Comparison of ENCODE assay signal across 17 cellular contexts in genomic region chr20:64241061-64241460, GRCh38. TPM values are rescaled to one million over a fixed set of nuclear protein-coding genes. Genes with fewer than 3 reads are reported as not detected.
DNase-seq lines count a peak whose midpoint lies in the region; FAIRE-seq and TF ChIP-seq lines count a peak whose summit lies in the region.
"Had no signal": no experiment of that assay in that cellular context is flagged by ENCODE, and none has a peak within 500 bp of the region (broad histone marks: within the 10 kb centered on the region; RNA-seq: fewer than 3 reads in every experiment).

No MANE protein-coding gene starts in this region.

- H3K9me3 ChIP-seq in neuronal stem cell (replicated peaks in 1 of 2; ENCODE audit: control insufficient read depth in 2 of 2, insufficient read depth in 1 of 2, low read depth in 1 of 2, low read length in 2 of 2) (peaks cover 6 to 12% of the 10 kb centered on the region in 2 donors), endodermal cell (ENCODE audit: control insufficient read depth, low read length) (no peaks in the 10 kb centered on the region)

- H3K27ac ChIP-seq in neuronal stem cell (replicated peaks; ENCODE audit: low read length) (no peak overlapping the region), endodermal cell (ENCODE audit: low read depth, low read length) (no peak overlapping the region)
- H3K27ac ChIP-seq: C4-2B, KMS-11 had no signal

- H3K4me3 ChIP-seq in neuronal stem cell (ENCODE audit: low read length in 2 of 2) = no peak overlapping the region
- H3K4me3 ChIP-seq in endodermal cell (ENCODE audit: low read length) = no peak overlapping the region
- H3K4me3 ChIP-seq: GM23338 had no signal

- no peak overlapping the region for H3K4ac ChIP-seq in neuronal stem cell (ENCODE audit: low read length)

- no peak overlapping the region for H2AFZ ChIP-seq in neuronal stem cell (ENCODE audit: low read length)
- H2AFZ ChIP-seq: GM23338 had no signal

- no peak overlapping the region for H3K9ac ChIP-seq in neuronal stem cell (ENCODE audit: low read depth, low read length, poor library complexity)
- no peak overlapping the region for H3K9ac ChIP-seq in endodermal cell (ENCODE audit: extremely low read depth, low read length, poor library complexity, severe bottlenecking)
- H3K9ac ChIP-seq: KMS-11 had no signal

- H3K4me1 Mint-ChIP-seq in endodermal cell = no peaks in the 10 kb centered on the region
- H3K4me1 Mint-ChIP-seq: GM23338 had no signal

- H2BK12ac ChIP-seq in neuronal stem cell (ENCODE audit: low read length) = no peak overlapping the region

- H3K27me3 Mint-ChIP-seq in endodermal cell (ENCODE audit: insufficient read depth) = peaks cover 4% of the 10 kb centered on the region

- H3K27ac Mint-ChIP-seq in endodermal cell = no peak overlapping the region
- H3K27ac Mint-ChIP-seq: GM23338 had no signal

- H2BK5ac ChIP-seq in neuronal stem cell (ENCODE audit: low read length) = no peak overlapping the region

- no peak overlapping the region for H2BK120ac ChIP-seq in neuronal stem cell (ENCODE audit: low read depth, low read length)

- TF ChIP-seq POLR2A in GM12892 (IDR thresholded peaks at IDR 0.05; ENCODE audit: low read depth, low read length) = no peak

- H3K27me3 ChIP-seq in neuronal stem cell (ENCODE audit: control insufficient read depth in 3 of 3, insufficient read depth in 3 of 3, low read depth in 1 of 3, low read length in 3 of 3) (peaks cover 0 to 14% (median 0%) of the 10 kb centered on the region in 3 experiments), endodermal cell (ENCODE audit: control insufficient read depth, insufficient read depth, low read length, poor library complexity, severe bottlenecking) (no peaks in the 10 kb centered on the region)

- H4K8ac ChIP-seq in neuronal stem cell (ENCODE audit: low read depth, low read length) = no peak overlapping the region

- no CpG with 5 or more reads among the region's 8 CpGs for WGBS in neuronal stem cell (ENCODE audit: extremely low coverage in 2 of 2, insufficient read length in 2 of 2, insufficient replicate concordance in 1 of 2), 2 donors
- WGBS in endodermal cell (ENCODE audit: insufficient coverage in 1 of 2, insufficient read length in 1 of 2), 2 experiments = 82 to 94% methylated on average over 6 to 8 of the region's 8 CpGs

- no peaks in the 10 kb centered on the region for H3K79me1 ChIP-seq in neuronal stem cell (ENCODE audit: low read depth, low read length)

- H3K18ac ChIP-seq in neuronal stem cell (ENCODE audit: low read length) = no peak overlapping the region

- H2AK5ac ChIP-seq in neuronal stem cell (ENCODE audit: low read depth, low read length) = no peak overlapping the region

- FAIRE-seq in GM12892 (lab: Jason Lieb, UNC) = no peak
- FAIRE-seq in urothelium cell line (lab: Jason Lieb, UNC) = no peak
- FAIRE-seq: G401.6, GM18507 had no signal

- no peak overlapping the region for H4K91ac ChIP-seq in neuronal stem cell (ENCODE audit: low read depth, low read length, poor library complexity)

- no peak overlapping the region for H3K23ac ChIP-seq in neuronal stem cell (ENCODE audit: low read depth, low read length, poor library complexity)

- H3K4me3 Mint-ChIP-seq in endodermal cell = no peak overlapping the region
- H3K4me3 Mint-ChIP-seq: GM23338 had no signal

- H3K4me1 ChIP-seq in neuronal stem cell (ENCODE audit: control insufficient read depth in 2 of 2, insufficient read depth in 1 of 2, low read depth in 1 of 2, low read length in 2 of 2) = peaks cover 3 to 10% of the 10 kb centered on the region in 2 donors
- H3K4me1 ChIP-seq in endodermal cell (ENCODE audit: control insufficient read depth, insufficient read depth, low read length) = no peaks in the 10 kb centered on the region

- H3K36me3 ChIP-seq in neuronal stem cell (replicated peaks in 1 of 2; ENCODE audit: control insufficient read depth in 2 of 2, insufficient read depth in 2 of 2, low read length in 2 of 2) = peaks cover 0 to 2% of the 10 kb centered on the region in 2 donors
- H3K36me3 ChIP-seq in endodermal cell (ENCODE audit: control insufficient read depth, insufficient read depth, low read length) = no peaks in the 10 kb centered on the region

- H3K4me2 ChIP-seq in neuronal stem cell (ENCODE audit: insufficient read depth, low read length, poor library complexity, severe bottlenecking) = no peak overlapping the region
- H3K4me2 ChIP-seq: GM23338, KMS-11 had no signal

- peaks cover 20% of the 10 kb centered on the region for H3K36me3 Mint-ChIP-seq in endodermal cell (ENCODE audit: low read depth)

- no peak overlapping the region for H2BK15ac ChIP-seq in neuronal stem cell (ENCODE audit: low read length)

- TF ChIP-seq CTCF in endodermal cell (conservative IDR thresholded peaks at IDR 0.05) = no peak

- peaks cover 12% of the 10 kb centered on the region for H3K9me3 Mint-ChIP-seq in endodermal cell

- peak overlapping the region; percentile 31 for H3K14ac ChIP-seq in neuronal stem cell (ENCODE audit: low read length)

- DNase-seq in GM12892 (ENCODE audit: insufficient read length) (peak; percentile 13), MV-4-11 (lab: John Stamatoyannopoulos, UW) (peak; percentile 39), iPS-NIHi11 (ENCODE audit: low spot score) (peak; percentile 19), neuronal stem cell (ENCODE audit: low spot score) (no peak), urothelium cell line (ENCODE audit: low spot score) (no peak), endodermal cell (no peak), HT-29 (ENCODE audit: low spot score) (no peak)
- DNase-seq: DND-41, NCI-H1092, NCI-H146, NCI-H2081, NCI-H774 had no signal

RNA-seq across cellular contexts. Expression of gene PCMTD2, which starts 14.5 kb away (rescaled TPM):
- polyA plus RNA-seq in GM12892 (2012; ENCODE audit: missing spikeins) = 21.5 TPM
- polyA plus RNA-seq in neuronal stem cell (2013, experiment 1 of 2) = 40.9 TPM
- polyA plus RNA-seq in neuronal stem cell (2013, experiment 2 of 2) = 42.6 TPM
- 100 to 1,000 TPM; 145 to 158 TPM for total RNA-seq in endodermal cell
- polyA plus RNA-seq in endodermal cell (2013, experiment 1 of 2) = 57.2 TPM
- 55.0 TPM for polyA plus RNA-seq in endodermal cell (2013, experiment 2 of 2)
- 41.4 and 52.0 TPM in 2 replicates for total RNA-seq in HT-29 (2014; rRNA removed; shearing (Covaris generic))

Comparison
In these comparisons a context has a peak if more than half of its experiments do, and no peak if none do; other contexts are left out.
1. DNase-seq: peak in GM12892 (single experiment), MV-4-11 (single experiment) and iPS-NIHi11 (single experiment); none in neuronal stem cell (single experiment), urothelium cell line (single experiment), endodermal cell (single experiment) and HT-29 (single experiment).